Comparison of ENCODE assay signal across 16 cellular contexts in the genomic region with DNA sequence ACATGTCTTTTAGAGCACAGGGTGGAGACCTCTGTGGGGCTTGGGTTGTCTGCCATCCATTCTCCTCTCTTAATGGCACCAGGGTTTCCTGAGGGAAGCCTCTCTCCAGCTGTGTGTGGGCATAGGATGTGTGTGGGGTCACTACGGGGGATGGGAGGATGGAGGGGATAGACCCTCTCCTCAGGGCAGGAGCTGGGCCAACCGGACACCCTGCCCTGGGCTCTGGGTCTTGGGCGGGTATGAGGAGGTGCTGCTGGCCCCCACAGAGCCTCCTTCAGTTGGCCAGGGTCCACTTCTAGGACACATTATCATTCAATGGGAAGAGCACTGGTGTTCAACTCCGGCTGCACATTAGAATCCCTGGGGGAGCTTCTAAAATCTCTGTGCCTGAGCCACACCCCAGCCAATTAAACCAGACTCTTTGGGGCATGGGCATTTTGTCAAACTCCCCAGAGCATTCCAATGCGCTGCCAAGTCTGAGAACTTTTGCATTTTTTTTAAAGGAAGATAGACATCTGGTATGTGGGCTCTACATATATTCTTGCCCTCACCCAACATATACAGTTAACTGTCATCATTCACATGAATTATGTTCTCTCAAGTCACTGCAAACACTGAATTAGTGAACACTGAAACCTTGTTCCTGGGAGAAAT. TPM values are rescaled to one million over a fixed set of nuclear protein-coding genes. Genes with fewer than 3 reads are reported as not detected.
DNase-seq lines count a peak whose midpoint lies in the region; ATAC-seq and TF ChIP-seq lines count a peak whose summit lies in the region.
"Had no signal": no experiment of that assay in that cellular context is flagged by ENCODE, and none has a peak within 500 bp of the region (broad histone marks: within the 10 kb centered on the region; RNA-seq: fewer than 3 reads in every experiment).

No MANE protein-coding gene starts in this region.

- peaks cover 94% of the 10 kb centered on the region for H3K4me1 Mint-ChIP-seq in osteocyte (ENCODE audit: unreplicated experiment)
- peaks cover 36% of the 10 kb centered on the region for H3K4me1 Mint-ChIP-seq in activated naive CD4-positive, alpha-beta T cell treated with anti-CD3 and anti-CD28 coated beads for 36 hours (ENCODE audit: low read depth)

- no peaks in the 10 kb centered on the region for H3K9me2 ChIP-seq in Loucy (replicated peaks; ENCODE audit: low read depth, low read length)

- H3K36me3 ChIP-seq in Loucy (ENCODE audit: insufficient read depth, low read length) (peaks cover 16% of the 10 kb centered on the region; the same call in 1 of the 2 replicates), adipocyte (ENCODE audit: control insufficient read depth, insufficient read depth, low read length, severe bottlenecking) (peaks cover 26% of the 10 kb centered on the region)

- H3K27ac Mint-ChIP-seq in osteocyte (ENCODE audit: unreplicated experiment), result peak overlapping the region; percentile 92
- H3K27ac Mint-ChIP-seq in activated naive CD4-positive, alpha-beta T cell treated with anti-CD3 and anti-CD28 coated beads for 36 hours, result no peak overlapping the region
- H3K27ac Mint-ChIP-seq: CD4-positive, alpha-beta T cell; stimulated activated naive CD8-positive, alpha-beta T cell treated with anti-CD3 and anti-CD28 coated beads, Interleukin-15, amount 100 ng/mL, for 72 hours had no signal

- H3K27me3 ChIP-seq in Loucy (ENCODE audit: insufficient read depth, low read length, poor library complexity, severe bottlenecking), result no peaks in the 10 kb centered on the region
- H3K27me3 ChIP-seq in adipocyte (replicated peaks; ENCODE audit: control insufficient read depth, insufficient read depth, low read length), result no peaks in the 10 kb centered on the region

- intact Hi-C loops in activated naive CD4-positive, alpha-beta T cell treated with anti-CD3 and anti-CD28 coated beads for 36 hours (cut with micrococcal nuclease), result no loop called here

- H3K4me3 ChIP-seq in Loucy (ENCODE audit: low read length, poor library complexity, severe bottlenecking) (peak overlapping the region; percentile 61), adipocyte (ENCODE audit: low read length) (no peak overlapping the region)

- no peak overlapping the region for H2AFZ ChIP-seq in Loucy (ENCODE audit: low read length)

- H3K27me3 Mint-ChIP-seq in osteocyte (ENCODE audit: unreplicated experiment), result no peaks in the 10 kb centered on the region
- H3K27me3 Mint-ChIP-seq in activated naive CD4-positive, alpha-beta T cell treated with anti-CD3 and anti-CD28 coated beads for 36 hours (ENCODE audit: low read depth), result no peaks in the 10 kb centered on the region
- H3K27me3 Mint-ChIP-seq: CD4-positive, alpha-beta T cell; naive B cell; stimulated activated naive CD8-positive, alpha-beta T cell treated with anti-CD3 and anti-CD28 coated beads, Interleukin-15, amount 100 ng/mL, for 72 hours had no signal

- TF ChIP-seq CTCF in Loucy (conservative IDR thresholded peaks at IDR 0.05; ENCODE audit: low read length), result no peak
- TF ChIP-seq CTCF in osteocyte (IDR thresholded peaks at IDR 0.05), result no peak

- peaks cover 65% of the 10 kb centered on the region for H3K79me2 ChIP-seq in Loucy (ENCODE audit: insufficient read depth, low read length)

- CTCF ChIA-PET in activated naive CD4-positive, alpha-beta T cell treated with anti-CD3 and anti-CD28 coated beads for 36 hours (lab: Charles Lee), result interaction anchor here (0.7 kb wide), 1 partner anchor 123 kb away, joined by 3 read pairs; no protein-coding TSS in a partner anchor

- DNase-seq in Daoy (ENCODE audit: low read depth) (peak; percentile 59), adipocyte (ENCODE audit: low read depth) (peak; percentile 62), osteocyte (ENCODE audit: extremely low spot score, unreplicated experiment) (no peak), NOMO-1 (lab: John Stamatoyannopoulos, UW; ENCODE audit: unreplicated experiment in 2 of 2) (no peak)
- DNase-seq in activated naive CD4-positive, alpha-beta T cell treated with anti-CD3 and anti-CD28 coated beads for 36 hours, result no peak
- DNase-seq: activated CD4-positive, alpha-beta T cell treated with anti-CD3 and anti-CD28 coated beads for 48 hours; CD4-positive, alpha-beta T cell; kidney; naive B cell; NCI-H2081; OCI-M1; stimulated activated naive CD8-positive, alpha-beta T cell treated with anti-CD3 and anti-CD28 coated beads, Interleukin-15, amount 100 ng/mL, for 72 hours had no signal

- H3K4me1 ChIP-seq in Loucy (ENCODE audit: insufficient read depth, low read length, poor library complexity, severe bottlenecking) (peaks cover 92% of the 10 kb centered on the region), adipocyte (ENCODE audit: control insufficient read depth, insufficient read depth, low read length) (peaks cover 66% of the 10 kb centered on the region)

- H3K9me3 Mint-ChIP-seq in osteocyte (ENCODE audit: unreplicated experiment), result no peaks in the 10 kb centered on the region
- no peaks in the 10 kb centered on the region for H3K9me3 Mint-ChIP-seq in activated naive CD4-positive, alpha-beta T cell treated with anti-CD3 and anti-CD28 coated beads for 36 hours
- H3K9me3 Mint-ChIP-seq: CD4-positive, alpha-beta T cell; naive B cell; stimulated activated naive CD8-positive, alpha-beta T cell treated with anti-CD3 and anti-CD28 coated beads, Interleukin-15, amount 100 ng/mL, for 72 hours had no signal

- H3K36me3 Mint-ChIP-seq in osteocyte (ENCODE audit: unreplicated experiment), result peaks cover 31% of the 10 kb centered on the region
- no peaks in the 10 kb centered on the region for H3K36me3 Mint-ChIP-seq in activated naive CD4-positive, alpha-beta T cell treated with anti-CD3 and anti-CD28 coated beads for 36 hours (ENCODE audit: low read depth)
- H3K36me3 Mint-ChIP-seq: naive B cell had no signal

- H4K20me1 ChIP-seq in Loucy (ENCODE audit: insufficient read depth, low read length, poor library complexity, severe bottlenecking), result no peaks in the 10 kb centered on the region

- H3K9ac ChIP-seq in Loucy (ENCODE audit: low read depth, low read length, poor library complexity, severe bottlenecking) (peak overlapping the region; percentile 90), adipocyte (ENCODE audit: low read length) (peak overlapping the region; percentile 58)

- H3K9me3 ChIP-seq in Loucy (ENCODE audit: insufficient read depth, low read depth, low read length), result no peaks in the 10 kb centered on the region
- H3K9me3 ChIP-seq in adipocyte (ENCODE audit: control insufficient read depth, low read length), result no peaks in the 10 kb centered on the region

- H3K4me3 Mint-ChIP-seq in osteocyte (ENCODE audit: unreplicated experiment), result peak overlapping the region; percentile 19
- no peak overlapping the region for H3K4me3 Mint-ChIP-seq in activated naive CD4-positive, alpha-beta T cell treated with anti-CD3 and anti-CD28 coated beads for 36 hours
- H3K4me3 Mint-ChIP-seq: CD4-positive, alpha-beta T cell; naive B cell; stimulated activated naive CD8-positive, alpha-beta T cell treated with anti-CD3 and anti-CD28 coated beads, Interleukin-15, amount 100 ng/mL, for 72 hours had no signal

- ATAC-seq in GM19452 (IDR thresholded peaks at IDR 0.05; ENCODE audit: unreplicated experiment) (no peak), HG03159 (IDR thresholded peaks at IDR 0.05; ENCODE audit: unreplicated experiment) (no peak)
- ATAC-seq: HCT116; stimulated activated naive CD8-positive, alpha-beta T cell treated with anti-CD3 and anti-CD28 coated beads, Interleukin-15, amount 100 ng/mL, for 72 hours had no signal

- peak overlapping the region; percentile 79 for H3K4me2 ChIP-seq in Loucy (ENCODE audit: low read depth, low read length, poor library complexity, severe bottlenecking)

- H3F3A ChIP-seq in Loucy (ENCODE audit: low read depth), result peaks cover 36% of the 10 kb centered on the region

RNA-seq across cellular contexts. Expression of a gene that starts 38.5 kb away (rescaled TPM):
- 31.3 and 39.1 TPM in 2 replicates for total RNA-seq in Daoy (2014; rRNA removed; shearing (Covaris generic))
- 320 and 339 TPM in 2 replicates for total RNA-seq in osteocyte
- total RNA-seq in activated naive CD4-positive, alpha-beta T cell treated with anti-CD3 and anti-CD28 coated beads for 36 hours, result 1 to 10 TPM; 2.5 to 2.9 TPM

Comparison
In these comparisons a context has a peak if more than half of its experiments do, and no peak if none do; other contexts are left out.
1. DNase-seq: peak in Daoy (single experiment) and adipocyte (single experiment); none in osteocyte (single experiment), NOMO-1 (0 of 2) and activated naive CD4-positive, alpha-beta T cell treated with anti-CD3 and anti-CD28 coated beads for 36 hours (single experiment).